In the genomic region with DNA sequence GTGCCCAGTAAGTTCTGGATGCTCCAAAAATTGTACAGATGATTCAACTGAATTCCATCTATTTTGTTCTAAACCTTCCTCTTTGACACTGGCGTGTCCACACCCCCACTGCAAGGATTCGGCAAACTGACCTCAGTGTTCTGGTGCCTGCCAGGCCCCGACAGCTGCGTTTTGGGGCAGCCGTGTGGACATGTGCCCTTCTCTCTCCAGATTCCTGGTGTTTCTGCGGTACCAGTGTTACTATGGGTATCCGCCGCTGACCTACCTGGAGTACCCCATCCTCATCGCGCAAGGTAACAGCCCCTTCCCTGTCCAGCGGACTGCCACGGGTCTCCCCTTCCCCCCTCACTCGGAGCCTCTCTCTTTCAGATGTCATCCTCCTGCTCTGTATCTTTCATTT, we compare ENCODE assay signal across 1 cellular context.
TF ChIP-seq lines count a peak whose summit lies in the region.

No MANE protein-coding gene starts in this region.

TF ChIP-seq in IMR-90, 13 proteins besides CTCF, POLR2A, EP300 and RAD21 (continued from another document):
- TF ChIP-seq MAZ (IDR thresholded peaks at IDR 0.05; ENCODE audit: borderline replicate concordance, low read depth, low read length) (no peak), RCOR1 (IDR thresholded peaks at IDR 0.05; ENCODE audit: insufficient replicate concordance, low read length) (no peak), SMC3 (IDR thresholded peaks at IDR 0.05; ENCODE audit: low read depth, low read length) (no peak), MXI1 (IDR thresholded peaks at IDR 0.05; ENCODE audit: borderline replicate concordance, low read depth, low read length) (no peak)
